In the genomic region with DNA sequence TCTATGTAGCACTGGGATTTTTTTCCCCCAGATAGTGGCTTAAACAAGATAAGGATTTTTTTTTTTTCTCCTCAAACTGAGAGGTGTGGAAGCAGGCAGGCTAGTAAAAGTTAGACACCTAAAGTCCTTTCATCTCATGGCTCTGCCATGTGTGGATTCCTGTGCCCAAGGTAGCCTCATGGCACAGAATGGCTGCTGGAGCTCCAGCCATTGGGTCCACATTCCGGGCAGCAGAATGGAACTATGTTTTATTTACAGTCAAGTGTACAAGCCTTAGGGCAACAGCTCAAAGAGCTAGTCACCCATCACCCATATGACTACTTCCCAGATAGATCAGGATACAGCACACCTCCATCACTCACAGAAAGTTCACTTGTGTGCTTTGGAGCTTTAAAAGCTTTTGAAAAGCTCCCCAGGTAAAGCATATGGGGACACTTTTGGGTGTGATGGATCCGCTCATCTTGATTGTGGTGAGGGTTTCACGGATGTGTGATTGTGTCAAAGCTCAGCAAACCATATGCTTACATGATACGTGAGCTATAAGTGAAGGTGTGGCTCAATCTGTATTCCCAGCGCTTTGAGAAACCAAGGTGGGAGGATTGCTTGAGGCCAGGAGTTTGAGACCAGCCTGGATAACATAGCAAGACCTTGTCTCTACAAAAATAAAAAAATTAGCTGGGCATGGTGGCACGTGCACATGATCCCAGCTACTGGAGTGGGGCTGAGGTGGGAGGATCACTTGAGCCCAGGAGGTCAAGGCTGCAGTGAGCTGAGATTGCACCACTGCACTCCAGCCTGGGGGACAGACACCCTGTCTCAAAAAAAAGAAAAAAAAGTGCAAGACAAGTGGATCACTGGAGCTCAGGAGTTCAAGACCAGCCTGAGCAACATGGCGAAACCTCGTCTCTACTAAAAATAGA, we compare ENCODE assay signal across 1 cellular context.
A peak's percentile ranks its signal among the peaks of the same experiment; 100 is the strongest.
TF ChIP-seq lines count a peak whose summit lies in the region.

No MANE protein-coding gene starts in this region.

TF ChIP-seq in HepG2, 621 proteins besides CTCF, POLR2A, EP300 and RAD21 (continued from another document):
- TF ChIP-seq, protein P1, sequence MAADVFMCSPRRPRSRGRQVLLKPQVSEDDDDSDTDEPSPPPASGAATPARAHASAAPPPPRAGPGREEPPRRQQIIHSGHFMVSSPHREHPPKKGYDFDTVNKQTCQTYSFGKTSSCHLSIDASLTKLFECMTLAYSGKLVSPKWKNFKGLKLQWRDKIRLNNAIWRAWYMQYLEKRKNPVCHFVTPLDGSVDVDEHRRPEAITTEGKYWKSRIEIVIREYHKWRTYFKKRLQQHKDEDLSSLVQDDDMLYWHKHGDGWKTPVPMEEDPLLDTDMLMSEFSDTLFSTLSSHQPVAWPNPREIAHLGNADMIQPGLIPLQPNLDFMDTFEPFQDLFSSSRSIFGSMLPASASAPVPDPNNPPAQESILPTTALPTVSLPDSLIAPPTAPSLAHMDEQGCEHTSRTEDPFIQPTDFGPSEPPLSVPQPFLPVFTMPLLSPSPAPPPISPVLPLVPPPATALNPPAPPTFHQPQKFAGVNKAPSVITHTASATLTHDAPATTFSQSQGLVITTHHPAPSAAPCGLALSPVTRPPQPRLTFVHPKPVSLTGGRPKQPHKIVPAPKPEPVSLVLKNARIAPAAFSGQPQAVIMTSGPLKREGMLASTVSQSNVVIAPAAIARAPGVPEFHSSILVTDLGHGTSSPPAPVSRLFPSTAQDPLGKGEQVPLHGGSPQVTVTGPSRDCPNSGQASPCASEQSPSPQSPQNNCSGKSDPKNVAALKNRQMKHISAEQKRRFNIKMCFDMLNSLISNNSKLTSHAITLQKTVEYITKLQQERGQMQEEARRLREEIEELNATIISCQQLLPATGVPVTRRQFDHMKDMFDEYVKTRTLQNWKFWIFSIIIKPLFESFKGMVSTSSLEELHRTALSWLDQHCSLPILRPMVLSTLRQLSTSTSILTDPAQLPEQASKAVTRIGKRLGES (CRISPR knock-in tag; IDR thresholded peaks at IDR 0.05; ENCODE audit: borderline replicate concordance), result no peak
- TF ChIP-seq NR2F1 (CRISPR knock-in tag; IDR thresholded peaks at IDR 0.05), result peak; percentile 16 to 21; a peak in 2 of 4 replicates
- no peak for TF ChIP-seq ETV6 (CRISPR knock-in tag; conservative IDR thresholded peaks at IDR 0.05)
- TF ChIP-seq, protein P2, sequence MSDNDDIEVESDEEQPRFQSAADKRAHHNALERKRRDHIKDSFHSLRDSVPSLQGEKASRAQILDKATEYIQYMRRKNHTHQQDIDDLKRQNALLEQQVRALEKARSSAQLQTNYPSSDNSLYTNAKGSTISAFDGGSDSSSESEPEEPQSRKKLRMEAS (IDR thresholded peaks at IDR 0.05), result peak; percentile 16; the same call in 1 of the 2 replicates
- no peak for TF ChIP-seq ZNF713 (CRISPR knock-in tag; IDR thresholded peaks at IDR 0.05)
- peak; percentile 62; the same call in 1 of the 2 replicates for TF ChIP-seq BHLHE40 (IDR thresholded peaks at IDR 0.05; ENCODE audit: low read length)
- no peak for TF ChIP-seq SIX1 (CRISPR knock-in tag; IDR thresholded peaks at IDR 0.05; ENCODE audit: borderline replicate concordance)
- no peak for TF ChIP-seq KLF6 (CRISPR knock-in tag; IDR thresholded peaks at IDR 0.05)
- TF ChIP-seq, protein P3, sequence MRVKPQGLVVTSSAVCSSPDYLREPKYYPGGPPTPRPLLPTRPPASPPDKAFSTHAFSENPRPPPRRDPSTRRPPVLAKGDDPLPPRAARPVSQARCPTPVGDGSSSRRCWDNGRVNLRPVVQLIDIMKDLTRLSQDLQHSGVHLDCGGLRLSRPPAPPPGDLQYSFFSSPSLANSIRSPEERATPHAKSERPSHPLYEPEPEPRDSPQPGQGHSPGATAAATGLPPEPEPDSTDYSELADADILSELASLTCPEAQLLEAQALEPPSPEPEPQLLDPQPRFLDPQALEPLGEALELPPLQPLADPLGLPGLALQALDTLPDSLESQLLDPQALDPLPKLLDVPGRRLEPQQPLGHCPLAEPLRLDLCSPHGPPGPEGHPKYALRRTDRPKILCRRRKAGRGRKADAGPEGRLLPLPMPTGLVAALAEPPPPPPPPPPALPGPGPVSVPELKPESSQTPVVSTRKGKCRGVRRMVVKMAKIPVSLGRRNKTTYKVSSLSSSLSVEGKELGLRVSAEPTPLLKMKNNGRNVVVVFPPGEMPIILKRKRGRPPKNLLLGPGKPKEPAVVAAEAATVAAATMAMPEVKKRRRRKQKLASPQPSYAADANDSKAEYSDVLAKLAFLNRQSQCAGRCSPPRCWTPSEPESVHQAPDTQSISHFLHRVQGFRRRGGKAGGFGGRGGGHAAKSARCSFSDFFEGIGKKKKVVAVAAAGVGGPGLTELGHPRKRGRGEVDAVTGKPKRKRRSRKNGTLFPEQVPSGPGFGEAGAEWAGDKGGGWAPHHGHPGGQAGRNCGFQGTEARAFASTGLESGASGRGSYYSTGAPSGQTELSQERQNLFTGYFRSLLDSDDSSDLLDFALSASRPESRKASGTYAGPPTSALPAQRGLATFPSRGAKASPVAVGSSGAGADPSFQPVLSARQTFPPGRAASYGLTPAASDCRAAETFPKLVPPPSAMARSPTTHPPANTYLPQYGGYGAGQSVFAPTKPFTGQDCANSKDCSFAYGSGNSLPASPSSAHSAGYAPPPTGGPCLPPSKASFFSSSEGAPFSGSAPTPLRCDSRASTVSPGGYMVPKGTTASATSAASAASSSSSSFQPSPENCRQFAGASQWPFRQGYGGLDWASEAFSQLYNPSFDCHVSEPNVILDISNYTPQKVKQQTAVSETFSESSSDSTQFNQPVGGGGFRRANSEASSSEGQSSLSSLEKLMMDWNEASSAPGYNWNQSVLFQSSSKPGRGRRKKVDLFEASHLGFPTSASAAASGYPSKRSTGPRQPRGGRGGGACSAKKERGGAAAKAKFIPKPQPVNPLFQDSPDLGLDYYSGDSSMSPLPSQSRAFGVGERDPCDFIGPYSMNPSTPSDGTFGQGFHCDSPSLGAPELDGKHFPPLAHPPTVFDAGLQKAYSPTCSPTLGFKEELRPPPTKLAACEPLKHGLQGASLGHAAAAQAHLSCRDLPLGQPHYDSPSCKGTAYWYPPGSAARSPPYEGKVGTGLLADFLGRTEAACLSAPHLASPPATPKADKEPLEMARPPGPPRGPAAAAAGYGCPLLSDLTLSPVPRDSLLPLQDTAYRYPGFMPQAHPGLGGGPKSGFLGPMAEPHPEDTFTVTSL (CRISPR knock-in tag; IDR thresholded peaks at IDR 0.05; ENCODE audit: borderline replicate concordance), result no peak
- TF ChIP-seq, protein P4, sequence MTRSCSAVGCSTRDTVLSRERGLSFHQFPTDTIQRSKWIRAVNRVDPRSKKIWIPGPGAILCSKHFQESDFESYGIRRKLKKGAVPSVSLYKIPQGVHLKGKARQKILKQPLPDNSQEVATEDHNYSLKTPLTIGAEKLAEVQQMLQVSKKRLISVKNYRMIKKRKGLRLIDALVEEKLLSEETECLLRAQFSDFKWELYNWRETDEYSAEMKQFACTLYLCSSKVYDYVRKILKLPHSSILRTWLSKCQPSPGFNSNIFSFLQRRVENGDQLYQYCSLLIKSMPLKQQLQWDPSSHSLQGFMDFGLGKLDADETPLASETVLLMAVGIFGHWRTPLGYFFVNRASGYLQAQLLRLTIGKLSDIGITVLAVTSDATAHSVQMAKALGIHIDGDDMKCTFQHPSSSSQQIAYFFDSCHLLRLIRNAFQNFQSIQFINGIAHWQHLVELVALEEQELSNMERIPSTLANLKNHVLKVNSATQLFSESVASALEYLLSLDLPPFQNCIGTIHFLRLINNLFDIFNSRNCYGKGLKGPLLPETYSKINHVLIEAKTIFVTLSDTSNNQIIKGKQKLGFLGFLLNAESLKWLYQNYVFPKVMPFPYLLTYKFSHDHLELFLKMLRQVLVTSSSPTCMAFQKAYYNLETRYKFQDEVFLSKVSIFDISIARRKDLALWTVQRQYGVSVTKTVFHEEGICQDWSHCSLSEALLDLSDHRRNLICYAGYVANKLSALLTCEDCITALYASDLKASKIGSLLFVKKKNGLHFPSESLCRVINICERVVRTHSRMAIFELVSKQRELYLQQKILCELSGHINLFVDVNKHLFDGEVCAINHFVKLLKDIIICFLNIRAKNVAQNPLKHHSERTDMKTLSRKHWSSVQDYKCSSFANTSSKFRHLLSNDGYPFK (CRISPR knock-in tag; IDR thresholded peaks at IDR 0.05; ENCODE audit: borderline replicate concordance), result no peak
- TF ChIP-seq ZMYM3 (CRISPR knock-in tag; IDR thresholded peaks at IDR 0.05), result peak; percentile 97
- TF ChIP-seq, protein P5, sequence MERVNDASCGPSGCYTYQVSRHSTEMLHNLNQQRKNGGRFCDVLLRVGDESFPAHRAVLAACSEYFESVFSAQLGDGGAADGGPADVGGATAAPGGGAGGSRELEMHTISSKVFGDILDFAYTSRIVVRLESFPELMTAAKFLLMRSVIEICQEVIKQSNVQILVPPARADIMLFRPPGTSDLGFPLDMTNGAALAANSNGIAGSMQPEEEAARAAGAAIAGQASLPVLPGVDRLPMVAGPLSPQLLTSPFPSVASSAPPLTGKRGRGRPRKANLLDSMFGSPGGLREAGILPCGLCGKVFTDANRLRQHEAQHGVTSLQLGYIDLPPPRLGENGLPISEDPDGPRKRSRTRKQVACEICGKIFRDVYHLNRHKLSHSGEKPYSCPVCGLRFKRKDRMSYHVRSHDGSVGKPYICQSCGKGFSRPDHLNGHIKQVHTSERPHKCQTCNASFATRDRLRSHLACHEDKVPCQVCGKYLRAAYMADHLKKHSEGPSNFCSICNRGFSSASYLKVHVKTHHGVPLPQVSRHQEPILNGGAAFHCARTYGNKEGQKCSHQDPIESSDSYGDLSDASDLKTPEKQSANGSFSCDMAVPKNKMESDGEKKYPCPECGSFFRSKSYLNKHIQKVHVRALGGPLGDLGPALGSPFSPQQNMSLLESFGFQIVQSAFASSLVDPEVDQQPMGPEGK (CRISPR knock-in tag; IDR thresholded peaks at IDR 0.05), result peak; percentile 42; the same call in 1 of the 2 replicates
- no peak for TF ChIP-seq ARID2 (CRISPR knock-in tag; IDR thresholded peaks at IDR 0.05; ENCODE audit: borderline replicate concordance)
- TF ChIP-seq TSC22D2 (CRISPR knock-in tag; IDR thresholded peaks at IDR 0.05; ENCODE audit: borderline replicate concordance), result no peak
- TF ChIP-seq HNF4A (CRISPR knock-in tag; IDR thresholded peaks at IDR 0.05), result peak; percentile 42; the same call in 1 of the 2 replicates
- TF ChIP-seq, protein P6, sequence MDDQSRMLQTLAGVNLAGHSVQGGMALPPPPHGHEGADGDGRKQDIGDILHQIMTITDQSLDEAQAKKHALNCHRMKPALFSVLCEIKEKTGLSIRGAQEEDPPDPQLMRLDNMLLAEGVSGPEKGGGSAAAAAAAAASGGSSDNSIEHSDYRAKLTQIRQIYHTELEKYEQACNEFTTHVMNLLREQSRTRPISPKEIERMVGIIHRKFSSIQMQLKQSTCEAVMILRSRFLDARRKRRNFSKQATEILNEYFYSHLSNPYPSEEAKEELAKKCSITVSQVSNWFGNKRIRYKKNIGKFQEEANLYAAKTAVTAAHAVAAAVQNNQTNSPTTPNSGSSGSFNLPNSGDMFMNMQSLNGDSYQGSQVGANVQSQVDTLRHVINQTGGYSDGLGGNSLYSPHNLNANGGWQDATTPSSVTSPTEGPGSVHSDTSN (CRISPR knock-in tag; IDR thresholded peaks at IDR 0.05; ENCODE audit: borderline replicate concordance), result no peak
- TF ChIP-seq, protein P7, sequence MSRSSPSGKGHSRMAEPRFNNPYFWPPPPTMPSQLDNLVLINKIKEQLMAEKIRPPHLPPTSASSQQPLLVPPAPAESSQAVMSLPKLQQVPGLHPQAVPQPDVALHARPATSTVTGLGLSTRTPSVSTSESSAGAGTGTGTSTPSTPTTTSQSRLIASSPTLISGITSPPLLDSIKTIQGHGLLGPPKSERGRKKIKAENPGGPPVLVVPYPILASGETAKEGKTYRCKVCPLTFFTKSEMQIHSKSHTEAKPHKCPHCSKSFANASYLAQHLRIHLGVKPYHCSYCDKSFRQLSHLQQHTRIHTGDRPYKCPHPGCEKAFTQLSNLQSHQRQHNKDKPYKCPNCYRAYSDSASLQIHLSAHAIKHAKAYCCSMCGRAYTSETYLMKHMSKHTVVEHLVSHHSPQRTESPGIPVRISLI (CRISPR knock-in tag; IDR thresholded peaks at IDR 0.05; ENCODE audit: borderline replicate concordance), result peak; percentile 54; the same call in 1 of the 2 replicates
- TF ChIP-seq SMARCC2 (IDR thresholded peaks at IDR 0.05), result no peak
